Comparison of ENCODE assay signal across 2 cellular contexts in genomic region chr1:228198977-228199590, GRCh38.
TF ChIP-seq lines count a peak whose summit lies in the region.

No MANE protein-coding gene starts in this region.

TF ChIP-seq in Ishikawa, 13 proteins besides CTCF, POLR2A, EP300 and RAD21:
- TF ChIP-seq FOXM1 (IDR thresholded peaks at IDR 0.05; ENCODE audit: borderline replicate concordance, low read depth) (no peak), TEAD4 (IDR thresholded peaks at IDR 0.05) (no peak), USF1 (IDR thresholded peaks at IDR 0.05) (peak; percentile 19; the same call in 1 of the 2 replicates)
TF ChIP-seq in Ishikawa: peak in this region for 1.

TF ChIP-seq in K562, 482 proteins besides CTCF, POLR2A, EP300 and RAD21 (continues in another document):
- TF ChIP-seq THRB (CRISPR knock-in tag; conservative IDR thresholded peaks at IDR 0.05) = no peak
- TF ChIP-seq THAP7 (CRISPR knock-in tag; IDR thresholded peaks at IDR 0.05) = no peak
- no peak for TF ChIP-seq KLF6 (CRISPR knock-in tag; IDR thresholded peaks at IDR 0.05; ENCODE audit: borderline replicate concordance)
- TF ChIP-seq ZNF384 (IDR thresholded peaks at IDR 0.05; ENCODE audit: low read depth, low read length) = peak; percentile 98
- no peak for TF ChIP-seq ARID2 (IDR thresholded peaks at IDR 0.05)
- TF ChIP-seq CTCFL (IDR thresholded peaks at IDR 0.05; ENCODE audit: borderline replicate concordance, insufficient read depth, low read depth, low read length, poor library complexity, severe bottlenecking) = no peak
- TF ChIP-seq YBX1 (IDR thresholded peaks at IDR 0.05) = no peak
- peak; percentile 63; the same call in 1 of the 2 replicates for TF ChIP-seq LEF1 (IDR thresholded peaks at IDR 0.05)
- TF ChIP-seq NCOA6 (IDR thresholded peaks at IDR 0.05) = no peak
- no peak for TF ChIP-seq BRCA1 (IDR thresholded peaks at IDR 0.05)
- no peak for TF ChIP-seq BRCA1 (CRISPR knock-in tag; IDR thresholded peaks at IDR 0.05)
- no peak for TF ChIP-seq SMARCE1 (IDR thresholded peaks at IDR 0.05)
- no peak for TF ChIP-seq SRSF9 (IDR thresholded peaks at IDR 0.05; ENCODE audit: borderline replicate concordance, low read depth, low read length)
- TF ChIP-seq CCNT2 (IDR thresholded peaks at IDR 0.05; ENCODE audit: borderline replicate concordance, extremely low read depth, insufficient read length, low read depth, low read length) = no peak
- TF ChIP-seq ZNF316 (IDR thresholded peaks at IDR 0.05) = peak; percentile 77
- TF ChIP-seq TEAD2 (tag; IDR thresholded peaks at IDR 0.05) = no peak
- TF ChIP-seq NCOR1 (IDR thresholded peaks at IDR 0.05) = no peak
- no peak for TF ChIP-seq KDM4B (IDR thresholded peaks at IDR 0.05; ENCODE audit: borderline replicate concordance in 2 of 2, low read depth in 1 of 2)
- no peak for TF ChIP-seq NRF1 (conservative IDR thresholded peaks at IDR 0.05 in 1 of 2, IDR thresholded peaks at IDR 0.05 in 1 of 2)
- no peak for TF ChIP-seq RUNX1 (IDR thresholded peaks at IDR 0.05; ENCODE audit: low read depth)
- no peak for TF ChIP-seq ZNF133 (CRISPR knock-in tag; IDR thresholded peaks at IDR 0.05)
- TF ChIP-seq CBX8 (IDR thresholded peaks at IDR 0.05; ENCODE audit: borderline replicate concordance, extremely low read depth, low read depth, low read length, poor library complexity, severe bottlenecking) = no peak
- no peak for TF ChIP-seq JUN (IDR thresholded peaks at IDR 0.05; ENCODE audit: borderline replicate concordance, low read depth, low read length)
- no peak for TF ChIP-seq JUN (CRISPR knock-in tag; IDR thresholded peaks at IDR 0.05; ENCODE audit: borderline replicate concordance)
- no peak for TF ChIP-seq TSHZ1 (CRISPR knock-in tag; IDR thresholded peaks at IDR 0.05)
- TF ChIP-seq CBX3 (IDR thresholded peaks at IDR 0.05; ENCODE audit: borderline replicate concordance in 1 of 2, low read length in 2 of 2) = peak in 1 of 2 experiments; percentile 100; a peak in 2 of 3 replicates
- no peak for TF ChIP-seq DLX4 (CRISPR knock-in tag; IDR thresholded peaks at IDR 0.05)
- TF ChIP-seq TAF1 (IDR thresholded peaks at IDR 0.05; ENCODE audit: control insufficient read depth, extremely low read depth, insufficient read depth, low read length, severe bottlenecking) = no peak
- TF ChIP-seq EP400 (IDR thresholded peaks at IDR 0.05) = peak; percentile 44; the same call in 1 of the 2 replicates
- no peak for TF ChIP-seq ZNF146 (CRISPR knock-in tag; IDR thresholded peaks at IDR 0.05; ENCODE audit: unreplicated experiment)
- peak; percentile 3 for TF ChIP-seq RBM25 (IDR thresholded peaks at IDR 0.05; ENCODE audit: low read depth, low read length, severe bottlenecking)
- TF ChIP-seq CSDE1 (IDR thresholded peaks at IDR 0.05) = no peak
- no peak for TF ChIP-seq ZNF253 (CRISPR knock-in tag; conservative IDR thresholded peaks at IDR 0.05)
- TF ChIP-seq ZBTB12 (CRISPR knock-in tag; IDR thresholded peaks at IDR 0.05) = no peak
- TF ChIP-seq ZNF134 (CRISPR knock-in tag; conservative IDR thresholded peaks at IDR 0.05) = no peak
- TF ChIP-seq MTA3 (IDR thresholded peaks at IDR 0.05; ENCODE audit: borderline replicate concordance) = peak; percentile 89
- no peak for TF ChIP-seq ETV5 (CRISPR knock-in tag; IDR thresholded peaks at IDR 0.05; ENCODE audit: low read depth)
- no peak for TF ChIP-seq SAFB2 (IDR thresholded peaks at IDR 0.05; ENCODE audit: borderline replicate concordance, low read depth, low read length, severe bottlenecking)
- TF ChIP-seq ZNF740 (CRISPR knock-in tag; IDR thresholded peaks at IDR 0.05) = no peak
- TF ChIP-seq ZNF740 (tag; IDR thresholded peaks at IDR 0.05) = 0 out of 4 replicates have a peak, but pooled peaks of 1 of the 2 experiments have one; percentile 11
- TF ChIP-seq SRSF1 (IDR thresholded peaks at IDR 0.05; ENCODE audit: low read depth, low read length) = no peak
- TF ChIP-seq CBX2 (IDR thresholded peaks at IDR 0.05; ENCODE audit: insufficient read depth, low read length, poor library complexity, severe bottlenecking) = no peak
